7 cellular contexts compared by ENCODE assay signal in the genomic region with DNA sequence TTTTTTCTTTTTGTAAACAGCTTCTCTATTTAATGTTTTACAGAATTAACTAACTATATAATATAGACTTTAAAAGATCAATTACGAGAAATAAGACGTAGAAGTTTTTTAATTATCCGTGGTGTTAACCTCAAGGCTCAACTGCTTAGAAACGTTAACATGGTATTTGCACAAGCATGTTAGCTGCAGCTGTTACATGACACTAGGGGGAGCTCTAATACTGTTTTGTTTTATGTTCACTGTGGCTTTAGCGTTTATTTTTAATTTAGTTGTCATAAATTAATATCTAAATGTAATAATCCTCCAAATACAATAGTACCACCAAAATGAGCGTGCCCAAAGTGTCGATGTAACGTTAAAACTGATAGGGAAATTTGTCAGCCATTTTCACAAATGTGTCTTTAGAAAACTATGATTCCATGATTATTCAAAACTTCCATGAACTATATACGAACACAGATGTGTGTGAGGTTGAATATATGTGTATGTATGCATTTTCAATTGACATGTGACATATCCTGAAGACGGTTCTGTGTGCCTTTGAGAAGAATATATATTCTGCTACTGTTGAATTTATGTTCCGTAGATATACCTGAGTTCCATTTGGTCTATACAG.
A peak's percentile ranks its signal among the peaks of the same experiment; 100 is the strongest.
DNase-seq lines count a peak whose midpoint lies in the region; ATAC-seq, FAIRE-seq and TF ChIP-seq lines count a peak whose summit lies in the region.

No MANE protein-coding gene starts in this region.

- ATAC-seq in left colon: peak; percentile 74

- no peak for DNase-seq in GM12864 (ENCODE audit: low read depth)
- peak in 2 of 3 experiments; percentile 2 to 60 for DNase-seq in NCI-H1417 (lab: John Stamatoyannopoulos, UW)
- peak; percentile 6 for DNase-seq in astrocyte (ENCODE audit: low read depth)
- DNase-seq in left colon: no peak
- no peak for DNase-seq in GM19238 (ENCODE audit: insufficient read length, low spot score)
- DNase-seq in ovary: no peak

- H3K4me1 Mint-ChIP-seq in astrocyte (ENCODE audit: low read depth, unreplicated experiment): peaks cover 36% of the 10 kb centered on the region

- WGBS in ovary, 3 donors: 16 to 25% (median 17%) methylated on average over 11 of the region's 11 CpGs

- no peaks in the 10 kb centered on the region for H4K20me1 ChIP-seq in astrocyte (ENCODE audit: insufficient read depth, low read length)

- H3K27me3 ChIP-seq in astrocyte (ENCODE audit: insufficient read depth, low read length) (no peaks in the 10 kb centered on the region), ovary (no peaks in the 10 kb centered on the region)

- H3K4me2 ChIP-seq in astrocyte (ENCODE audit: low read length): no peak overlapping the region

- TF ChIP-seq CTCF in GM12864 (IDR thresholded peaks at IDR 0.05; ENCODE audit: low read depth, low read length, missing control alignments): peak; percentile 70
- peak; percentile 44 for TF ChIP-seq CTCF in HEK293 (tag by site-specific recombination; IDR thresholded peaks at IDR 0.05)
- TF ChIP-seq CTCF in astrocyte (IDR thresholded peaks at IDR 0.05; ENCODE audit: insufficient read depth, low read depth, low read length): peak; percentile 93
- TF ChIP-seq CTCF in ovary (IDR thresholded peaks at IDR 0.05): no peak

- no peaks in the 10 kb centered on the region for H3K36me3 Mint-ChIP-seq in astrocyte (ENCODE audit: low read depth, unreplicated experiment)

- no peak overlapping the region for H2AFZ ChIP-seq in astrocyte (ENCODE audit: low read depth, low read length)

- H3K27ac ChIP-seq in HEK293 (ENCODE audit: extremely low read depth, low read depth, low read length) (no peak overlapping the region), astrocyte (ENCODE audit: low read depth, low read length) (no peak overlapping the region), ovary (no peak overlapping the region)

- H3K4me1 ChIP-seq in HEK293 (ENCODE audit: control insufficient read depth, insufficient read depth, low read length) (no peaks in the 10 kb centered on the region), astrocyte (ENCODE audit: insufficient read depth, low read length) (peaks cover 11% of the 10 kb centered on the region), ovary (ENCODE audit: insufficient read depth) (no peaks in the 10 kb centered on the region)

- no peak for TF ChIP-seq POLR2A in ovary (IDR thresholded peaks at IDR 0.05)

- no peak overlapping the region for H3K4me3 ChIP-seq in GM12864 (ENCODE audit: low read depth, low read length)
- H3K4me3 ChIP-seq in HEK293 (ENCODE audit: low read depth, low read length): no peak overlapping the region
- no peak overlapping the region for H3K4me3 ChIP-seq in astrocyte (ENCODE audit: insufficient read depth, low read depth, low read length)
- H3K4me3 ChIP-seq in ovary: no peak overlapping the region

- H3K79me2 ChIP-seq in astrocyte (ENCODE audit: insufficient read depth, low read length): no peaks in the 10 kb centered on the region

- no peak overlapping the region for H3K9ac ChIP-seq in astrocyte (ENCODE audit: low read length)

- peak; percentile 23 for FAIRE-seq in astrocyte (lab: Jason Lieb, UNC)

- no peaks in the 10 kb centered on the region for H3K9me3 Mint-ChIP-seq in astrocyte (ENCODE audit: unreplicated experiment)

- H3K9me3 ChIP-seq in HEK293 (ENCODE audit: control insufficient read depth, insufficient read depth, low read depth, low read length) (no peaks in the 10 kb centered on the region), astrocyte (ENCODE audit: insufficient read depth, low read depth, low read length) (no peaks in the 10 kb centered on the region), ovary (no peaks in the 10 kb centered on the region)

- H3K4me3 Mint-ChIP-seq in astrocyte (ENCODE audit: unreplicated experiment): no peak overlapping the region

- no peaks in the 10 kb centered on the region for H3K36me3 ChIP-seq in HEK293 (ENCODE audit: control insufficient read depth in 2 of 2, insufficient read depth in 1 of 2, low read length in 2 of 2)
- H3K36me3 ChIP-seq in astrocyte (ENCODE audit: insufficient read depth, low read length): no peaks in the 10 kb centered on the region
- H3K36me3 ChIP-seq in ovary: no peaks in the 10 kb centered on the region

- intact Hi-C loops in left colon (cut with DNase I, micrococcal nuclease): no loop called here
- intact Hi-C loops in ovary (cut with DNase I): no loop called here

- CTCF ChIA-PET in HEK293 (lab: Yijun Ruan, JAX): interaction anchor here (0.5 to 1.0 kb wide), 9 partner anchors 17 to 1220 kb away, joined by 3 to 4 read pairs (median 3); no protein-coding TSS in a partner anchor

- POLR2A ChIA-PET in HEK293 (lab: Yijun Ruan, JAX): no interaction called here

- no peaks in the 10 kb centered on the region for H3K27me3 Mint-ChIP-seq in astrocyte (ENCODE audit: low read depth, unreplicated experiment)

- no peak for TF ChIP-seq EP300 in ovary (IDR thresholded peaks at IDR 0.05)

- no peak overlapping the region for H3K27ac Mint-ChIP-seq in astrocyte (ENCODE audit: unreplicated experiment)

TF ChIP-seq in HEK293, 187 proteins besides CTCF, POLR2A, EP300 and RAD21:
- no peak for TF ChIP-seq ZNF341 (tag by site-specific recombination; IDR thresholded peaks at IDR 0.05; ENCODE audit: low read depth)
- TF ChIP-seq ZBTB1 (tag by site-specific recombination; IDR thresholded peaks at IDR 0.05): no peak
- TF ChIP-seq, protein P1, sequence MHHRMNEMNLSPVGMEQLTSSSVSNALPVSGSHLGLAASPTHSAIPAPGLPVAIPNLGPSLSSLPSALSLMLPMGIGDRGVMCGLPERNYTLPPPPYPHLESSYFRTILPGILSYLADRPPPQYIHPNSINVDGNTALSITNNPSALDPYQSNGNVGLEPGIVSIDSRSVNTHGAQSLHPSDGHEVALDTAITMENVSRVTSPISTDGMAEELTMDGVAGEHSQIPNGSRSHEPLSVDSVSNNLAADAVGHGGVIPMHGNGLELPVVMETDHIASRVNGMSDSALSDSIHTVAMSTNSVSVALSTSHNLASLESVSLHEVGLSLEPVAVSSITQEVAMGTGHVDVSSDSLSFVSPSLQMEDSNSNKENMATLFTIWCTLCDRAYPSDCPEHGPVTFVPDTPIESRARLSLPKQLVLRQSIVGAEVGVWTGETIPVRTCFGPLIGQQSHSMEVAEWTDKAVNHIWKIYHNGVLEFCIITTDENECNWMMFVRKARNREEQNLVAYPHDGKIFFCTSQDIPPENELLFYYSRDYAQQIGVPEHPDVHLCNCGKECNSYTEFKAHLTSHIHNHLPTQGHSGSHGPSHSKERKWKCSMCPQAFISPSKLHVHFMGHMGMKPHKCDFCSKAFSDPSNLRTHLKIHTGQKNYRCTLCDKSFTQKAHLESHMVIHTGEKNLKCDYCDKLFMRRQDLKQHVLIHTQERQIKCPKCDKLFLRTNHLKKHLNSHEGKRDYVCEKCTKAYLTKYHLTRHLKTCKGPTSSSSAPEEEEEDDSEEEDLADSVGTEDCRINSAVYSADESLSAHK (tag by site-specific recombination; IDR thresholded peaks at IDR 0.05): no peak
- TF ChIP-seq, protein P2, sequence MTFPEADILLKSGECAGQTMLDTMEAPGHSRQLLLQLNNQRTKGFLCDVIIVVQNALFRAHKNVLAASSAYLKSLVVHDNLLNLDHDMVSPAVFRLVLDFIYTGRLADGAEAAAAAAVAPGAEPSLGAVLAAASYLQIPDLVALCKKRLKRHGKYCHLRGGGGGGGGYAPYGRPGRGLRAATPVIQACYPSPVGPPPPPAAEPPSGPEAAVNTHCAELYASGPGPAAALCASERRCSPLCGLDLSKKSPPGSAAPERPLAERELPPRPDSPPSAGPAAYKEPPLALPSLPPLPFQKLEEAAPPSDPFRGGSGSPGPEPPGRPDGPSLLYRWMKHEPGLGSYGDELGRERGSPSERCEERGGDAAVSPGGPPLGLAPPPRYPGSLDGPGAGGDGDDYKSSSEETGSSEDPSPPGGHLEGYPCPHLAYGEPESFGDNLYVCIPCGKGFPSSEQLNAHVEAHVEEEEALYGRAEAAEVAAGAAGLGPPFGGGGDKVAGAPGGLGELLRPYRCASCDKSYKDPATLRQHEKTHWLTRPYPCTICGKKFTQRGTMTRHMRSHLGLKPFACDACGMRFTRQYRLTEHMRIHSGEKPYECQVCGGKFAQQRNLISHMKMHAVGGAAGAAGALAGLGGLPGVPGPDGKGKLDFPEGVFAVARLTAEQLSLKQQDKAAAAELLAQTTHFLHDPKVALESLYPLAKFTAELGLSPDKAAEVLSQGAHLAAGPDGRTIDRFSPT (tag by site-specific recombination; IDR thresholded peaks at IDR 0.05): no peak
- TF ChIP-seq ZNF555 (tag by site-specific recombination; conservative IDR thresholded peaks at IDR 0.05): no peak
- no peak for TF ChIP-seq FEZF1 (tag by site-specific recombination; IDR thresholded peaks at IDR 0.05)
- TF ChIP-seq ZFHX2 (tag by site-specific recombination; conservative IDR thresholded peaks at IDR 0.05): no peak
- peak; percentile 82 for TF ChIP-seq ZNF654 (tag by site-specific recombination; IDR thresholded peaks at IDR 0.05; ENCODE audit: low read depth)
- peak; percentile 48; the same call in 1 of the 2 replicates for TF ChIP-seq ZNF660 (tag by site-specific recombination; IDR thresholded peaks at IDR 0.05)
- no peak for TF ChIP-seq ZNF335 (tag by site-specific recombination; conservative IDR thresholded peaks at IDR 0.05)
- TF ChIP-seq ZNF19 (tag by site-specific recombination; IDR thresholded peaks at IDR 0.05; ENCODE audit: low read depth): no peak
- TF ChIP-seq, protein P3, sequence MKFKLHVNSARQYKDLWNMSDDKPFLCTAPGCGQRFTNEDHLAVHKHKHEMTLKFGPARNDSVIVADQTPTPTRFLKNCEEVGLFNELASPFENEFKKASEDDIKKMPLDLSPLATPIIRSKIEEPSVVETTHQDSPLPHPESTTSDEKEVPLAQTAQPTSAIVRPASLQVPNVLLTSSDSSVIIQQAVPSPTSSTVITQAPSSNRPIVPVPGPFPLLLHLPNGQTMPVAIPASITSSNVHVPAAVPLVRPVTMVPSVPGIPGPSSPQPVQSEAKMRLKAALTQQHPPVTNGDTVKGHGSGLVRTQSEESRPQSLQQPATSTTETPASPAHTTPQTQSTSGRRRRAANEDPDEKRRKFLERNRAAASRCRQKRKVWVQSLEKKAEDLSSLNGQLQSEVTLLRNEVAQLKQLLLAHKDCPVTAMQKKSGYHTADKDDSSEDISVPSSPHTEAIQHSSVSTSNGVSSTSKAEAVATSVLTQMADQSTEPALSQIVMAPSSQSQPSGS (tag by site-specific recombination; IDR thresholded peaks at IDR 0.05; ENCODE audit: low read depth): no peak
- TF ChIP-seq SCRT1 (tag by site-specific recombination; IDR thresholded peaks at IDR 0.05; ENCODE audit: borderline replicate concordance): no peak
- TF ChIP-seq ZNF202 (tag by site-specific recombination; IDR thresholded peaks at IDR 0.05; ENCODE audit: borderline replicate concordance): no peak
- no peak for TF ChIP-seq KLF10 (tag by site-specific recombination; IDR thresholded peaks at IDR 0.05)
- TF ChIP-seq ZNF560 (tag by site-specific recombination; IDR thresholded peaks at IDR 0.05; ENCODE audit: borderline replicate concordance): no peak

Comparison
In these comparisons a context has a peak if more than half of its experiments do, and no peak if none do; other contexts are left out.
1. DNase-seq: peak in NCI-H1417 (2 of 3) and astrocyte (single experiment); none in GM12864 (single experiment), left colon (0 of 2), GM19238 (single experiment) and ovary (0 of 5).
2. CTCF ChIP-seq: peak in GM12864 (single experiment), HEK293 (single experiment) and astrocyte (single experiment); none in ovary (0 of 3).